8 cellular contexts compared by ENCODE assay signal in the genomic region with DNA sequence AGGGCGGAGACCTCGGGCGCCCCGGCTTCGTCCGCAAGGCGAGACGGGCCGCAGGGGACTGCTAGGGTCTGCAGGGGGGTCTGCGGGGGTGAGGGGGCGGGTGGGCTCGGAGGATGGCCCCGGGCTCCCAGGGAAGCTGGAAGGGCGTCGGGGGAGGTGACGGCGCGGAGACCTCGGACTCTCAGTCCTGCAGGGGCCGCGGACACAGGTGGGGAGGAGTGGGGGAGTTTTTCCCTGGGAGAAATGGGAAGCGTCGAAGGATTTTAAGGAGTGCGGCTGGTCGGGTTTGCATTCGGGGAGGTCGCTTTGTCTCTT. TPM values are rescaled to one million over a fixed set of nuclear protein-coding genes. Genes with fewer than 3 reads are reported as not detected.
DNase-seq lines count a peak whose midpoint lies in the region; ATAC-seq and TF ChIP-seq lines count a peak whose summit lies in the region.
"Had no signal": no experiment of that assay in that cellular context is flagged by ENCODE, and none has a peak within 500 bp of the region (broad histone marks: within the 10 kb centered on the region; RNA-seq: fewer than 3 reads in every experiment).

No MANE protein-coding gene starts in this region.

- H3K4me1 ChIP-seq in iPS-15b (ENCODE audit: control insufficient read depth, insufficient read depth, low read length) (no peaks in the 10 kb centered on the region), spleen (peaks cover 10 to 30% (median 24%) of the 10 kb centered on the region in 6 donors)

- peaks cover 1% of the 10 kb centered on the region; the same call in 1 of the 2 replicates for H3K27me3 Mint-ChIP-seq in HFFc6 (ENCODE audit: insufficient read depth)
- no peaks in the 10 kb centered on the region for H3K27me3 Mint-ChIP-seq in activated naive CD8-positive, alpha-beta T cell

- H3K36me3 Mint-ChIP-seq in HFFc6 (ENCODE audit: low read depth) = peaks cover 6% of the 10 kb centered on the region; the same call in 1 of the 2 replicates
- no peaks in the 10 kb centered on the region for H3K36me3 Mint-ChIP-seq in activated naive CD8-positive, alpha-beta T cell

- peaks cover 26% of the 10 kb centered on the region for H3K27me3 ChIP-seq in iPS-15b (ENCODE audit: control insufficient read depth, insufficient read depth, low read length)
- H3K27me3 ChIP-seq in spleen (replicated peaks in 1 of 7) = peaks cover 0 to 34% (median 6%) of the 10 kb centered on the region in 7 donors

- DNase-seq in HFFc6 (no peak), spleen (no peak), substantia nigra (lab: John Stamatoyannopoulos, UW) (no peak)
- DNase-seq: NCI-H1436 treated with DMSO at 0.1 percent for 48 hours had no signal

- H3K9me3 Mint-ChIP-seq in HFFc6 = peaks cover 7% of the 10 kb centered on the region; the same call in 1 of the 2 replicates
- no peaks in the 10 kb centered on the region for H3K9me3 Mint-ChIP-seq in activated naive CD8-positive, alpha-beta T cell (ENCODE audit: low read depth)

- TF ChIP-seq POLR2A in spleen (IDR thresholded peaks at IDR 0.05) = no peak

- TF ChIP-seq CTCF in HFFc6 (IDR thresholded peaks at IDR 0.05) = no peak
- TF ChIP-seq CTCF in spleen (IDR thresholded peaks at IDR 0.05 in 8 of 11, conservative IDR thresholded peaks at IDR 0.05 in 3 of 11) = no peak

- peak overlapping the region; percentile 75 for H3K27ac Mint-ChIP-seq in HFFc6
- no peak overlapping the region for H3K27ac Mint-ChIP-seq in activated naive CD8-positive, alpha-beta T cell

- intact Hi-C loops in spleen (cut with DNase I; ENCODE audit: low total_unique reads) = no loop called here

- H3K9ac ChIP-seq in iPS-15b (ENCODE audit: low read depth, low read length) = no peak overlapping the region

- peak overlapping the region; percentile 92 for H3K4me3 Mint-ChIP-seq in HFFc6
- peak overlapping the region; percentile 83 for H3K4me3 Mint-ChIP-seq in activated naive CD8-positive, alpha-beta T cell

- H3K4me3 ChIP-seq in iPS-15b (ENCODE audit: low read depth, low read length) = peak overlapping the region; percentile 65
- peak overlapping the region; percentile 23 to 73 (median 52) for H3K4me3 ChIP-seq in spleen

- H3K27ac ChIP-seq in spleen (peak overlapping the region in 3 of 8 donors; percentile 11 to 33 (median 30)), substantia nigra (ENCODE audit: low read depth, low read length, poor library complexity, severe bottlenecking) (no peak overlapping the region)

- H3K9me3 ChIP-seq in iPS-15b (ENCODE audit: control insufficient read depth, insufficient read depth, low read length) = no peaks in the 10 kb centered on the region
- no peaks in the 10 kb centered on the region for H3K9me3 ChIP-seq in spleen

- H3K4me1 Mint-ChIP-seq in HFFc6 (ENCODE audit: low read depth) = peaks cover 21% of the 10 kb centered on the region
- peaks cover 15% of the 10 kb centered on the region for H3K4me1 Mint-ChIP-seq in activated naive CD8-positive, alpha-beta T cell (ENCODE audit: low read depth)

- ATAC-seq in HG03039 (IDR thresholded peaks at IDR 0.05; ENCODE audit: unreplicated experiment) = no peak
- no peak for ATAC-seq in HG03457 (IDR thresholded peaks at IDR 0.05; ENCODE audit: unreplicated experiment)

- WGBS in spleen, 5 donors = 0 to 6% (median 3%) methylated on average over 8 to 27 of the region's 27 CpGs

- H3K36me3 ChIP-seq in iPS-15b (ENCODE audit: control insufficient read depth, insufficient read depth, low read length) (no peaks in the 10 kb centered on the region), spleen (no peaks in the 10 kb centered on the region)

RNA-seq across cellular contexts. Expression of gene ZBTB42, which starts 25.9 kb away (rescaled TPM):
- 1 to 10 TPM; 1.3 to 1.8 (median 1.5) TPM for total RNA-seq in HFFc6 (2021; fragmentation: NEBNext Ultra II Directional; extraction: Animal tissue kit (Norgen Biotek cat#: 25700))
- 10 to 100 TPM in 1 of 7 donors, 1 to 10 TPM in 6; 4.2 to 11.5 (median 7.9) TPM for total RNA-seq in spleen
- polyA plus RNA-seq in spleen = 1 to 10 TPM in 2 of 3 donors, under 1 TPM in 1; 0.74 to 2.9 (median 1.1) TPM

RNA-seq across cellular contexts. Expression of gene AKT1, which starts 31.3 kb away (rescaled TPM):
- total RNA-seq in HFFc6 (2021; fragmentation: NEBNext Ultra II Directional; extraction: Animal tissue kit (Norgen Biotek cat#: 25700)) = 100 to 1,000 TPM; 164 to 191 (median 173) TPM
- 100 to 1,000 TPM; 107 to 184 (median 141) TPM for total RNA-seq in spleen
- polyA plus RNA-seq in spleen = 100 to 1,000 TPM in 1 of 3 donors, 10 to 100 TPM in 2; 56.2 to 114 (median 61.6) TPM

RNA-seq across cellular contexts. Expression of gene CEP170B, which starts 38.3 kb away (rescaled TPM):
- total RNA-seq in HFFc6 (2021; fragmentation: NEBNext Ultra II Directional; extraction: Animal tissue kit (Norgen Biotek cat#: 25700)) = 10 to 100 TPM; 29.9 to 34.9 (median 32.0) TPM
- total RNA-seq in spleen = 10 to 100 TPM in 1 of 7 donors, 1 to 10 TPM in 6; 5.2 to 12.6 (median 5.9) TPM
- polyA plus RNA-seq in spleen = 1 to 10 TPM in 1 of 3 donors, under 1 TPM in 2; 0.58 to 3.8 (median 0.72) TPM
